Comparison of ENCODE assay signal across 8 cellular contexts in the genomic region with DNA sequence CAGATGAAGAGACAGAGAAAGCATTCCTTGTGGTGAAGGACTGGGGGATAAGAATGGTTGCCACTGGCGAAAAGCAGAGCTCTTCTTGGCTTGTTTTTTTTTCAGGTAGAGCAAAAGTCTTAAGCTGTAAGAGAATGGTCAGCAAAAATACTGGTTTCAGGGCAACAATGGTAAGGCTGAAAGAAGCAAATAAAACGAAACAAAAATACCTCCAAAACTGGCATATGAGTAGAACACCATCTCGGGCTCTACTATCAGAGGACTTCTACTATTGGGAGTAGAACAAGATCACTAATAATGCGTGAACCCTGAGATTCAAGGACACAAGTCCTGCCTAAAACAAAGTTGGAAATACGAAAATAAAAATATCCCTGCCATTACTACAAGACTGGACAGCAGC.
"Had no signal": no experiment of that assay in that cellular context is flagged by ENCODE, and none has a peak within 500 bp of the region (broad histone marks: within the 10 kb centered on the region; RNA-seq: fewer than 3 reads in every experiment).

No MANE protein-coding gene starts in this region.

- H2AFZ ChIP-seq: GM23248 had no signal

- FAIRE-seq: HepG2 had no signal

- H3K27ac ChIP-seq: GM23248, HL-60 had no signal

- ATAC-seq: HCT116, HepG2 had no signal

- H3K36me3 ChIP-seq: HAP-1 had no signal

- H3K4me3 ChIP-seq: GM23248, HAP-1 had no signal

- H3K9ac ChIP-seq: GM23248 had no signal

- H3K4me1 ChIP-seq: HAP-1 had no signal

- H3K9me3 ChIP-seq: HAP-1 had no signal

- DNase-seq: GM23248, GOT3, H7, HFFc6 had no signal
